17 cellular contexts compared by ENCODE assay signal in the genomic region with DNA sequence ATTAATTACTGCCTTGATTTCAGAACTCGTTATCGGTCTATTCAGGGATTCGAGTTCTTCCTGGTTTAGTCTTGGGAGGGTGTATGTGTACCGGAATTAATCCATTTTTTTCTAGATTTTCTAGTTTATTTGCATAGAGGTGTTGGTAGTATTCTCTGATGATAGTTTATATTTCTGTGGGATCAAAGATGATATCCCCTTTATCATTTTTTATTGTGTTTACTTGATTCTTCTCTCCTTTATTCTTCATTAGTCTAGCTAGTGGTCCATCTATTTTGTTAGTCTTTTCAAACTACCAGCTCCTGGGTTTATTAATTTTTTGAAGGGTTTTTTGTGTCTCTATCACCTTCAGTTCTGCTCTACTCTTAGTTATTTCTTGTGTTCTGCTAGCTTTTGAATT. TPM values are rescaled to one million over a fixed set of nuclear protein-coding genes. Genes with fewer than 3 reads are reported as not detected.
"Had no signal": no experiment of that assay in that cellular context is flagged by ENCODE, and none has a peak within 500 bp of the region (broad histone marks: within the 10 kb centered on the region; RNA-seq: fewer than 3 reads in every experiment).

No MANE protein-coding gene starts in this region.

- H3K27me3 ChIP-seq: neutrophil, right atrium auricular region, tibial nerve had no signal

- H3K4me3 ChIP-seq: lower lobe of right lung, mucosa of descending colon, right atrium auricular region, smooth muscle cell, tibial nerve had no signal

- H3K4me1 ChIP-seq: lower lobe of right lung, right atrium auricular region, tibial nerve had no signal

- H3K9me3 ChIP-seq: lower lobe of right lung, mucosa of descending colon, neutrophil had no signal

- H3K4me2 ChIP-seq: smooth muscle cell had no signal

- H3K36me3 ChIP-seq: lower lobe of right lung, neutrophil, right atrium auricular region, tibial nerve had no signal

- ATAC-seq: activated CD8-positive, alpha-beta memory T cell treated with anti-CD3 and anti-CD28 coated beads, Interleukin-2, amount 10 ng/mL, durations not matched to agents 7 days and 5 days; lower lobe of right lung; mucosa of descending colon; naive thymus-derived CD8-positive, alpha-beta T cell; stimulated activated memory B cell treated with anti-CD40 and anti-IgM and Interleukin-4, amounts not matched to agents 10 μg/mL and 1 μg/mL and 100 μg/mL, for 72 hours had no signal

- DNase-seq: activated CD4-positive, alpha-beta T cell treated with anti-CD3 and anti-CD28 coated beads, Interleukin-2, amount 50 U/mL, for 4 hours; activated CD4-positive, CD25-positive, alpha-beta regulatory T cell treated with anti-CD3 and anti-CD28 coated beads, Interleukin-2, amount 50 U/mL, for 72 hours; activated CD8-positive, alpha-beta memory T cell treated with anti-CD3 and anti-CD28 coated beads, Interleukin-2, amount 10 ng/mL, durations not matched to agents 7 days and 5 days; activated effector memory CD4-positive, alpha-beta T cell treated with Interleukin-2 at 50 U/mL for 16 hours; activated T-cell treated with anti-CD3 and anti-CD28 coated beads, Interleukin-2, amount 50 U/mL, for 24 hours; amniotic stem cell; endodermal cell; kidney glomerular epithelial cell; lower lobe of right lung; mucosa of descending colon; naive thymus-derived CD8-positive, alpha-beta T cell; posterior cingulate gyrus had no signal

- H3K27ac ChIP-seq: lower lobe of right lung, neutrophil, right atrium auricular region, tibial nerve had no signal

RNA-seq across cellular contexts. Expression of a gene that starts 32.1 kb away (rescaled TPM):
- polyA plus RNA-seq: naive thymus-derived CD8-positive, alpha-beta T cell; smooth muscle cell had no signal
